In the genomic region with DNA sequence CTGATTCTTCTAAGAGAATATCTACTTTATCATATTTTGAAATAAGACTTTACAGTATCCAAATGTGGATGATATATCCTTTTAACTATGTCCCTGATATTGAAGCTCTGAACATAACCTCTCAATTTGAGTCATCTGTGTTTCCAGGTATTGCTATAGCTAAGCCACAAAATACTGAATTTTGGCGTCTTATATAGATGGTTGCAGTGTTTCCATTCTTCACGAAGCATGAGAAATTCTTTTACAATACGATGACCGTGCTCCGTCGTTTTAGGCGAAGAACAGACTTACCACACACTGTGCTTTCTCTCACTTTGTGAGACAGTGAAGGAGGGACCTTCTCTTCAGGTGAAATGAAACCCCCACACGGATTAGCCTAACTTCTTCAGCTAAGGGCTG, we compare ENCODE assay signal across 2 cellular contexts.
TF ChIP-seq lines count a peak whose summit lies in the region.

No MANE protein-coding gene starts in this region.

TF ChIP-seq in A549, 52 proteins besides CTCF, POLR2A, EP300 and RAD21:
- TF ChIP-seq FOSB (CRISPR knock-in tag; IDR thresholded peaks at IDR 0.05), result no peak
- TF ChIP-seq NPAS2 (CRISPR knock-in tag; IDR thresholded peaks at IDR 0.05; ENCODE audit: borderline replicate concordance), result no peak
- TF ChIP-seq RFX5 (IDR thresholded peaks at IDR 0.05), result no peak
- TF ChIP-seq ESRRA (IDR thresholded peaks at IDR 0.05; ENCODE audit: borderline replicate concordance, low read length), result no peak
- no peak for TF ChIP-seq CBX2 (IDR thresholded peaks at IDR 0.05; ENCODE audit: borderline replicate concordance, low read depth)
- TF ChIP-seq KDM1A (IDR thresholded peaks at IDR 0.05; ENCODE audit: low read depth), result no peak
TF ChIP-seq in A549: peak in this region for 0.

TF ChIP-seq in IMR-90, 13 proteins besides CTCF, POLR2A, EP300 and RAD21:
- TF ChIP-seq SMC3 (IDR thresholded peaks at IDR 0.05; ENCODE audit: low read depth, low read length), result no peak
- TF ChIP-seq CEBPB (IDR thresholded peaks at IDR 0.05; ENCODE audit: low read depth, low read length), result no peak
- no peak for TF ChIP-seq FOS (IDR thresholded peaks at IDR 0.05; ENCODE audit: low read depth, low read length)
- TF ChIP-seq MAFK (IDR thresholded peaks at IDR 0.05; ENCODE audit: low read depth, low read length), result no peak
- no peak for TF ChIP-seq NFE2L2 (IDR thresholded peaks at IDR 0.05; ENCODE audit: low read depth, low read length)
- TF ChIP-seq, protein P1, sequence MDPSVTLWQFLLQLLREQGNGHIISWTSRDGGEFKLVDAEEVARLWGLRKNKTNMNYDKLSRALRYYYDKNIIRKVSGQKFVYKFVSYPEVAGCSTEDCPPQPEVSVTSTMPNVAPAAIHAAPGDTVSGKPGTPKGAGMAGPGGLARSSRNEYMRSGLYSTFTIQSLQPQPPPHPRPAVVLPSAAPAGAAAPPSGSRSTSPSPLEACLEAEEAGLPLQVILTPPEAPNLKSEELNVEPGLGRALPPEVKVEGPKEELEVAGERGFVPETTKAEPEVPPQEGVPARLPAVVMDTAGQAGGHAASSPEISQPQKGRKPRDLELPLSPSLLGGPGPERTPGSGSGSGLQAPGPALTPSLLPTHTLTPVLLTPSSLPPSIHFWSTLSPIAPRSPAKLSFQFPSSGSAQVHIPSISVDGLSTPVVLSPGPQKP (IDR thresholded peaks at IDR 0.05; ENCODE audit: borderline replicate concordance, low read depth, low read length), result no peak
- no peak for TF ChIP-seq RCOR1 (IDR thresholded peaks at IDR 0.05; ENCODE audit: insufficient replicate concordance, low read length)
- TF ChIP-seq, protein P2, sequence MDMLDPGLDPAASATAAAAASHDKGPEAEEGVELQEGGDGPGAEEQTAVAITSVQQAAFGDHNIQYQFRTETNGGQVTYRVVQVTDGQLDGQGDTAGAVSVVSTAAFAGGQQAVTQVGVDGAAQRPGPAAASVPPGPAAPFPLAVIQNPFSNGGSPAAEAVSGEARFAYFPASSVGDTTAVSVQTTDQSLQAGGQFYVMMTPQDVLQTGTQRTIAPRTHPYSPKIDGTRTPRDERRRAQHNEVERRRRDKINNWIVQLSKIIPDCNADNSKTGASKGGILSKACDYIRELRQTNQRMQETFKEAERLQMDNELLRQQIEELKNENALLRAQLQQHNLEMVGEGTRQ (IDR thresholded peaks at IDR 0.05; ENCODE audit: low read depth, low read length), result no peak
- no peak for TF ChIP-seq BHLHE40 (IDR thresholded peaks at IDR 0.05; ENCODE audit: low read depth, low read length)
- TF ChIP-seq MAZ (IDR thresholded peaks at IDR 0.05; ENCODE audit: borderline replicate concordance, low read depth, low read length), result no peak
- no peak for TF ChIP-seq MXI1 (IDR thresholded peaks at IDR 0.05; ENCODE audit: borderline replicate concordance, low read depth, low read length)
- TF ChIP-seq RFX5 (IDR thresholded peaks at IDR 0.05; ENCODE audit: low read depth, low read length), result no peak
- no peak for TF ChIP-seq CHD1 (IDR thresholded peaks at IDR 0.05; ENCODE audit: low read depth, low read length)
